Comparison of ENCODE assay signal across 24 cellular contexts in genomic region chr4:136829298-136829697, GRCh38.
DNase-seq lines count a peak whose midpoint lies in the region; ATAC-seq and TF ChIP-seq lines count a peak whose summit lies in the region.
"Had no signal": no experiment of that assay in that cellular context is flagged by ENCODE, and none has a peak within 500 bp of the region (broad histone marks: within the 10 kb centered on the region; RNA-seq: fewer than 3 reads in every experiment).

No MANE protein-coding gene starts in this region.

- H3K9me3 ChIP-seq in A673 (ENCODE audit: low read depth, low read length, poor library complexity, severe bottlenecking) (no peaks in the 10 kb centered on the region), WERI-Rb-1 (ENCODE audit: severe bottlenecking) (no peaks in the 10 kb centered on the region), vagina (no peaks in the 10 kb centered on the region)
- H3K9me3 ChIP-seq: BE2C; BLaER1 treated with 17β-estradiol and CSF1 and Interleukin-3, amounts not matched to agents 10 nM and 100 nM had no signal

- H3K4me1 Mint-ChIP-seq in activated CD8-positive, alpha-beta memory T cell treated with anti-CD3 and anti-CD28 coated beads, Interleukin-2, amount 10 ng/mL, durations not matched to agents 7 days and 5 days, result no peaks in the 10 kb centered on the region
- H3K4me1 Mint-ChIP-seq: CD14-positive monocyte; CD8-positive, alpha-beta memory T cell; GM23338; H9 had no signal

- no peak overlapping the region for H3K4me3 Mint-ChIP-seq in activated CD8-positive, alpha-beta memory T cell treated with anti-CD3 and anti-CD28 coated beads, Interleukin-2, amount 10 ng/mL, durations not matched to agents 7 days and 5 days
- H3K4me3 Mint-ChIP-seq: CD14-positive monocyte; CD4-positive, alpha-beta T cell; CD8-positive, alpha-beta memory T cell; GM23338; H9; HFFc6 had no signal

- intact Hi-C loops in A673 (cut with micrococcal nuclease; ENCODE audit: unreplicated experiment), result no loop called here
- intact Hi-C loops in vagina (cut with DNase I), result no loop called here

- H3K27ac ChIP-seq in A673 (ENCODE audit: low read depth, low read length, poor library complexity, severe bottlenecking) (no peak overlapping the region), WERI-Rb-1 (peak overlapping the region; percentile 52), vagina (no peak overlapping the region)
- H3K27ac ChIP-seq: 22Rv1; BLaER1 treated with 17β-estradiol and CSF1 and Interleukin-3, amounts not matched to agents 10 nM and 100 nM had no signal

- TF ChIP-seq CTCF in A673 (conservative IDR thresholded peaks at IDR 0.05; ENCODE audit: low read depth, low read length) (no peak), WERI-Rb-1 (IDR thresholded peaks at IDR 0.05; ENCODE audit: low read depth, low read length) (no peak), vagina (IDR thresholded peaks at IDR 0.05) (no peak)

- peak; percentile 66 for DNase-seq in A673 (ENCODE audit: low spot score)
- DNase-seq in HEK293T (ENCODE audit: extremely low spot score), result no peak
- peak; percentile 94 for DNase-seq in NCI-H82 (lab: John Stamatoyannopoulos, UW)
- DNase-seq in WERI-Rb-1, result peak; percentile 50
- no peak for DNase-seq in activated CD8-positive, alpha-beta memory T cell treated with anti-CD3 and anti-CD28 coated beads, Interleukin-2, amount 10 ng/mL, durations not matched to agents 7 days and 5 days
- no peak for DNase-seq in DMS153 (lab: John Stamatoyannopoulos, UW)
- no peak for DNase-seq in vagina (ENCODE audit: extremely low spot score in 2 of 2)
- DNase-seq: ACHN; AML-193; BE2C; CD4-positive, alpha-beta T cell; CD8-positive, alpha-beta memory T cell; DMS79; EL; GDM1; H9; HFFc6 had no signal

- no TSS peak for BruUV-seq in A673 (replicated peaks; lab: Mats Ljungman, UMichigan)

- no peaks in the 10 kb centered on the region for H3K36me3 Mint-ChIP-seq in activated CD8-positive, alpha-beta memory T cell treated with anti-CD3 and anti-CD28 coated beads, Interleukin-2, amount 10 ng/mL, durations not matched to agents 7 days and 5 days
- H3K36me3 Mint-ChIP-seq: CD14-positive monocyte; CD8-positive, alpha-beta memory T cell had no signal

- peaks cover 12% of the 10 kb centered on the region for H3K4me1 ChIP-seq in A673 (ENCODE audit: insufficient read depth, low read length, poor library complexity, severe bottlenecking)
- H3K4me1 ChIP-seq in vagina, result no peaks in the 10 kb centered on the region
- H3K4me1 ChIP-seq: BLaER1 treated with 17β-estradiol and CSF1 and Interleukin-3, amounts not matched to agents 10 nM and 100 nM had no signal

- ATAC-seq in HG03342 (IDR thresholded peaks at IDR 0.05; ENCODE audit: unreplicated experiment), result no peak
- ATAC-seq in activated CD8-positive, alpha-beta memory T cell treated with anti-CD3 and anti-CD28 coated beads, Interleukin-2, amount 10 ng/mL, durations not matched to agents 7 days and 5 days, result no peak
- ATAC-seq: GM12878, GM23338, HCT116 had no signal

- TF ChIP-seq POLR2A in vagina (IDR thresholded peaks at IDR 0.05), result no peak

- CTCF ChIA-PET in A673 (lab: Charles Lee), result no interaction called here
- CTCF ChIA-PET in HEK293T (lab: Yijun Ruan, JAX), result no interaction called here
- CTCF ChIA-PET in activated CD8-positive, alpha-beta memory T cell treated with anti-CD3 and anti-CD28 coated beads, Interleukin-2, amount 10 ng/mL, durations not matched to agents 7 days and 5 days (lab: Charles Lee), result no interaction called here

- H3K27me3 ChIP-seq in A673 (replicated peaks; ENCODE audit: insufficient read depth, low read depth, low read length, poor library complexity), result no peaks in the 10 kb centered on the region
- H3K27me3 ChIP-seq in WERI-Rb-1 (ENCODE audit: insufficient read depth, low read depth, severe bottlenecking), result no peaks in the 10 kb centered on the region
- no peaks in the 10 kb centered on the region for H3K27me3 ChIP-seq in vagina
- H3K27me3 ChIP-seq: BE2C; BLaER1 treated with 17β-estradiol and CSF1 and Interleukin-3, amounts not matched to agents 10 nM and 100 nM had no signal

- no peaks in the 10 kb centered on the region for H3K27me3 Mint-ChIP-seq in activated CD8-positive, alpha-beta memory T cell treated with anti-CD3 and anti-CD28 coated beads, Interleukin-2, amount 10 ng/mL, durations not matched to agents 7 days and 5 days
- H3K27me3 Mint-ChIP-seq: CD4-positive, alpha-beta T cell; CD8-positive, alpha-beta memory T cell had no signal

- no peak overlapping the region for H3K4me3 ChIP-seq in A673 (ENCODE audit: low read depth, low read length, poor library complexity, severe bottlenecking)
- H3K4me3 ChIP-seq in WERI-Rb-1 (ENCODE audit: low read depth, low read length), result no peak overlapping the region
- H3K4me3 ChIP-seq in vagina, result no peak overlapping the region
- H3K4me3 ChIP-seq: BLaER1 treated with 17β-estradiol and CSF1 and Interleukin-3, amounts not matched to agents 10 nM and 100 nM; GM12878; GM23338 had no signal

- H3K36me3 ChIP-seq in A673 (ENCODE audit: insufficient read depth, low read length, poor library complexity, severe bottlenecking) (no peaks in the 10 kb centered on the region), WERI-Rb-1 (no peaks in the 10 kb centered on the region), vagina (no peaks in the 10 kb centered on the region)
- H3K36me3 ChIP-seq: BE2C; BLaER1 treated with 17β-estradiol and CSF1 and Interleukin-3, amounts not matched to agents 10 nM and 100 nM had no signal

- no peaks in the 10 kb centered on the region for H3K9me3 Mint-ChIP-seq in activated CD8-positive, alpha-beta memory T cell treated with anti-CD3 and anti-CD28 coated beads, Interleukin-2, amount 10 ng/mL, durations not matched to agents 7 days and 5 days (ENCODE audit: low read depth)
- H3K9me3 Mint-ChIP-seq: GM23338 had no signal

- no peak overlapping the region for H3K27ac Mint-ChIP-seq in activated CD8-positive, alpha-beta memory T cell treated with anti-CD3 and anti-CD28 coated beads, Interleukin-2, amount 10 ng/mL, durations not matched to agents 7 days and 5 days
- H3K27ac Mint-ChIP-seq: CD14-positive monocyte; CD4-positive, alpha-beta T cell; CD8-positive, alpha-beta memory T cell; GM23338; H9; HFFc6 had no signal

- POLR2A ChIA-PET in A673 (lab: Charles Lee; ENCODE audit: low non-redundant PET), result no interaction called here
- POLR2A ChIA-PET in HEK293T (lab: Yijun Ruan, JAX), result no interaction called here

TF ChIP-seq in HEK293T, 16 proteins besides CTCF, POLR2A, EP300 and RAD21:
- TF ChIP-seq, protein P1, sequence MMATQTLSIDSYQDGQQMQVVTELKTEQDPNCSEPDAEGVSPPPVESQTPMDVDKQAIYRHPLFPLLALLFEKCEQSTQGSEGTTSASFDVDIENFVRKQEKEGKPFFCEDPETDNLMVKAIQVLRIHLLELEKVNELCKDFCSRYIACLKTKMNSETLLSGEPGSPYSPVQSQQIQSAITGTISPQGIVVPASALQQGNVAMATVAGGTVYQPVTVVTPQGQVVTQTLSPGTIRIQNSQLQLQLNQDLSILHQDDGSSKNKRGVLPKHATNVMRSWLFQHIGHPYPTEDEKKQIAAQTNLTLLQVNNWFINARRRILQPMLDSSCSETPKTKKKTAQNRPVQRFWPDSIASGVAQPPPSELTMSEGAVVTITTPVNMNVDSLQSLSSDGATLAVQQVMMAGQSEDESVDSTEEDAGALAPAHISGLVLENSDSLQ (IDR thresholded peaks at IDR 0.05), result peak; percentile 88
- TF ChIP-seq BHLHE40 (IDR thresholded peaks at IDR 0.05; ENCODE audit: borderline replicate concordance), result no peak

Comparison
In these comparisons a context has a peak if more than half of its experiments do, and no peak if none do; other contexts are left out.
1. DNase-seq: peak in A673 (single experiment), NCI-H82 (single experiment) and WERI-Rb-1 (single experiment); none in HEK293T (single experiment), activated CD8-positive, alpha-beta memory T cell treated with anti-CD3 and anti-CD28 coated beads, Interleukin-2, amount 10 ng/mL, durations not matched to agents 7 days and 5 days (single experiment), DMS153 (single experiment) and vagina (0 of 2).